ENCODE assay signal across 22 cellular contexts in the genomic region with DNA sequence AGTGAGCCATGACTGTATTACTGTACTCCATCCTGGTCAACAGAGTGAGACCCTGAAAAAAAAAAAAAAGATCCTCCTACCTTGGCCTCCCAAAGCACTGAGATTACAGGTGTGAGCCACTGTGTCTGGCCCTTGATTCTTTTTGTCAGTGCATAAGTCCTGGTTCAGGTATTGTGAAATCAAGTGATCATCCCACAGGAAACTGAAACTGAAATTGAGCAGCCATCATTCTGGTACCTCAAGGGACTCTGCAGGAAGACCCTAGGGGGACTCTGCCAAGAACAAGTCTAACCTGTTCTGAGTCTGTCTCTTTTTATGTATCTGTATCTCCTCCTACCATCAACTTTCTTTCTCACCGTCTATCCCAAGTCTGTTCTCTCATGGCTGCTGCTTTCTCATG. TPM values are rescaled to one million over a fixed set of nuclear protein-coding genes. Genes with fewer than 3 reads are reported as not detected.
DNase-seq lines count a peak whose midpoint lies in the region; ATAC-seq and TF ChIP-seq lines count a peak whose summit lies in the region.
"Had no signal": no experiment of that assay in that cellular context is flagged by ENCODE, and none has a peak within 500 bp of the region (broad histone marks: within the 10 kb centered on the region; RNA-seq: fewer than 3 reads in every experiment).

No MANE protein-coding gene starts in this region.

- POLR2A ChIA-PET in IMR-90 (lab: Charles Lee; ENCODE audit: unreplicated experiment): no interaction called here
- POLR2A ChIA-PET in activated CD8-positive, alpha-beta T cell treated with anti-CD3 and anti-CD28 coated beads, Interleukin-2, amount 10 ng/mL, durations not matched to agents 7 days and 5 days (lab: Charles Lee): interaction anchor here (1.3 to 6.3 kb wide), 2 partner anchors 12 to 15 kb away, joined by 3 to 51 read pairs; a partner anchor contains a TSS

- H2BK5ac ChIP-seq in IMR-90 (ENCODE audit: low read depth, low read length, poor library complexity, severe bottlenecking): no peak overlapping the region

- H2BK20ac ChIP-seq in IMR-90 (ENCODE audit: low read depth, low read length): no peak overlapping the region

- TF ChIP-seq CTCF in natural killer cell (IDR thresholded peaks at IDR 0.05) (no peak), IMR-90 (conservative IDR thresholded peaks at IDR 0.05; ENCODE audit: low read depth, low read length) (no peak)

- peaks cover 16% of the 10 kb centered on the region; the same call in 1 of the 2 replicates for H4K20me1 ChIP-seq in IMR-90 (ENCODE audit: insufficient read depth, low read length)

- peaks cover 2% of the 10 kb centered on the region for H3K4me1 ChIP-seq in IMR-90 (ENCODE audit: control insufficient read depth, insufficient read depth, low read length)

- TF ChIP-seq POLR2A in IMR-90 (IDR thresholded peaks at IDR 0.05; ENCODE audit: low read depth, low read length): no peak

- H4K5ac ChIP-seq in IMR-90 (ENCODE audit: low read depth, low read length): no peak overlapping the region

- peaks cover 7% of the 10 kb centered on the region; the same call in 1 of the 2 replicates for H3K9me1 ChIP-seq in IMR-90 (ENCODE audit: insufficient read depth, low read length)

- peaks cover 11 to 31% of the 10 kb centered on the region in 2 experiments for H3K79me1 ChIP-seq in IMR-90 (ENCODE audit: low read depth in 1 of 2, low read length in 2 of 2)

- CTCF ChIA-PET in IMR-90 (lab: Yijun Ruan, JAX): no interaction called here
- CTCF ChIA-PET in activated CD8-positive, alpha-beta T cell treated with anti-CD3 and anti-CD28 coated beads, Interleukin-2, amount 10 ng/mL, durations not matched to agents 7 days and 5 days (lab: Charles Lee): interaction anchor here (1.8 kb wide), 1 partner anchor 14 kb away, joined by 7 read pairs; a partner anchor contains a TSS

- H3K9ac ChIP-seq in IMR-90 (ENCODE audit: low read depth, low read length): no peak overlapping the region

- H3K27ac Mint-ChIP-seq in natural killer cell treated with Interleukin-12 subunit alpha and Interleukin-12 subunit beta and Interleukin-15 and Interleukin-18, amount 100 ng/mL, for 72 hours: peak overlapping the region; percentile 2 to 45
- H3K27ac Mint-ChIP-seq in natural killer cell: no peak overlapping the region
- peak overlapping the region; percentile 66 for H3K27ac Mint-ChIP-seq in activated CD8-positive, alpha-beta T cell treated with anti-CD3 and anti-CD28 coated beads, Interleukin-2, amount 10 ng/mL, durations not matched to agents 7 days and 5 days
- no peak overlapping the region for H3K27ac Mint-ChIP-seq in stimulated activated naive CD8-positive, alpha-beta T cell treated with anti-CD3 and anti-CD28 coated beads, Interleukin-15, amount 100 ng/mL, for 72 hours

- in situ Hi-C loops in IMR-90 (cut with MboI; ENCODE audit: low sequenced_read_pairs): no loop called here

- intact Hi-C loops in natural killer cell (cut with micrococcal nuclease): no loop called here
- intact Hi-C loops in IMR-90 (cut with micrococcal nuclease): no loop called here
- intact Hi-C loops in cardiac septum (cut with DNase I): no loop called here

- ATAC-seq in natural killer cell treated with Interleukin-12 subunit alpha and Interleukin-12 subunit beta and Interleukin-15 and Interleukin-18, amount 100 ng/mL, for 72 hours: peak in 1 of 2 donors; percentile 43
- ATAC-seq in natural killer cell (no peak), IMR-90 (ENCODE audit: low read depth) (no peak)
- ATAC-seq in activated CD8-positive, alpha-beta T cell treated with anti-CD3 and anti-CD28 coated beads, Interleukin-2, amount 10 ng/mL, durations not matched to agents 7 days and 5 days: no peak
- ATAC-seq in stimulated activated naive CD8-positive, alpha-beta T cell treated with anti-CD3 and anti-CD28 coated beads, Interleukin-15, amount 100 ng/mL, for 72 hours: no peak
- ATAC-seq: pancreas had no signal

- H3K9me3 Mint-ChIP-seq in natural killer cell treated with Interleukin-12 subunit alpha and Interleukin-12 subunit beta and Interleukin-15 and Interleukin-18, amount 100 ng/mL, for 72 hours: no peaks in the 10 kb centered on the region
- no peaks in the 10 kb centered on the region for H3K9me3 Mint-ChIP-seq in natural killer cell
- no peaks in the 10 kb centered on the region for H3K9me3 Mint-ChIP-seq in activated CD8-positive, alpha-beta T cell treated with anti-CD3 and anti-CD28 coated beads, Interleukin-2, amount 10 ng/mL, durations not matched to agents 7 days and 5 days (ENCODE audit: insufficient read depth)
- no peaks in the 10 kb centered on the region for H3K9me3 Mint-ChIP-seq in stimulated activated naive CD8-positive, alpha-beta T cell treated with anti-CD3 and anti-CD28 coated beads, Interleukin-15, amount 100 ng/mL, for 72 hours
- H3K9me3 Mint-ChIP-seq: central memory CD8-positive, alpha-beta T cell had no signal

- no peak overlapping the region for H4K91ac ChIP-seq in IMR-90 (ENCODE audit: insufficient read depth, low read depth, low read length)

- H3K18ac ChIP-seq in IMR-90 (ENCODE audit: low read depth, low read length): no peak overlapping the region

- 93% methylated on average over 1 of the region's 1 CpG; no CpG with 5 or more reads in 1 of the 2 experiments for WGBS in IMR-90 (ENCODE audit: extremely low coverage in 2 of 2, insufficient read length in 1 of 2), 2 experiments

- peaks cover 0 to 3% of the 10 kb centered on the region in 2 donors for H3K27me3 Mint-ChIP-seq in natural killer cell treated with Interleukin-12 subunit alpha and Interleukin-12 subunit beta and Interleukin-15 and Interleukin-18, amount 100 ng/mL, for 72 hours
- peaks cover 0 to 2% of the 10 kb centered on the region in 2 donors for H3K27me3 Mint-ChIP-seq in natural killer cell (ENCODE audit: low read depth in 2 of 2)
- no peaks in the 10 kb centered on the region for H3K27me3 Mint-ChIP-seq in activated CD8-positive, alpha-beta T cell treated with anti-CD3 and anti-CD28 coated beads, Interleukin-2, amount 10 ng/mL, durations not matched to agents 7 days and 5 days (ENCODE audit: low read depth)
- no peaks in the 10 kb centered on the region for H3K27me3 Mint-ChIP-seq in stimulated activated naive CD8-positive, alpha-beta T cell treated with anti-CD3 and anti-CD28 coated beads, Interleukin-15, amount 100 ng/mL, for 72 hours
- H3K27me3 Mint-ChIP-seq: central memory CD8-positive, alpha-beta T cell had no signal

- no peaks in the 10 kb centered on the region for H3K36me3 ChIP-seq in IMR-90 (ENCODE audit: control insufficient read depth, insufficient read depth, low read length)
- H3K36me3 ChIP-seq: pancreas, upper lobe of left lung had no signal

- no peak overlapping the region for H2AFZ ChIP-seq in IMR-90 (replicated peaks; ENCODE audit: low read length, poor library complexity)

- no peak overlapping the region for H3K4ac ChIP-seq in IMR-90 (ENCODE audit: low read depth, low read length)

- peaks cover 5% of the 10 kb centered on the region for H3K36me3 Mint-ChIP-seq in natural killer cell treated with Interleukin-12 subunit alpha and Interleukin-12 subunit beta and Interleukin-15 and Interleukin-18, amount 100 ng/mL, for 72 hours
- H3K36me3 Mint-ChIP-seq in natural killer cell: no peaks in the 10 kb centered on the region
- peaks cover 14% of the 10 kb centered on the region for H3K36me3 Mint-ChIP-seq in activated CD8-positive, alpha-beta T cell treated with anti-CD3 and anti-CD28 coated beads, Interleukin-2, amount 10 ng/mL, durations not matched to agents 7 days and 5 days (ENCODE audit: low read depth)

- H3K23ac ChIP-seq in IMR-90 (ENCODE audit: low read depth, low read length): no peak overlapping the region

- no peak overlapping the region for H3K4me2 ChIP-seq in IMR-90 (ENCODE audit: low read depth, low read length)

- no peak overlapping the region for H3K27ac ChIP-seq in IMR-90 (ENCODE audit: insufficient read depth, low read length)
- H3K27ac ChIP-seq: pancreas, upper lobe of left lung had no signal

- DNase-seq in natural killer cell treated with Interleukin-12 subunit alpha and Interleukin-12 subunit beta and Interleukin-15 and Interleukin-18, amount 100 ng/mL, for 72 hours (ENCODE audit: low spot score): no peak
- no peak for DNase-seq in natural killer cell
- no peak for DNase-seq in IMR-90
- DNase-seq in activated CD8-positive, alpha-beta T cell treated with anti-CD3 and anti-CD28 coated beads, Interleukin-2, amount 10 ng/mL, durations not matched to agents 7 days and 5 days: no peak
- no peak for DNase-seq in stimulated activated naive CD8-positive, alpha-beta T cell treated with anti-CD3 and anti-CD28 coated beads, Interleukin-15, amount 100 ng/mL, for 72 hours
- DNase-seq in activated effector memory CD4-positive, alpha-beta T cell treated with Interleukin-2 at 50 U/mL for 16 hours: no peak
- no peak for DNase-seq in cardiac septum (ENCODE audit: low spot score)
- no peak for DNase-seq in ecto neural progenitor cell (ENCODE audit: low spot score)
- DNase-seq: activated CD4-positive, alpha-beta T cell treated with anti-CD3 and anti-CD28 coated beads, Interleukin-2, amount 50 U/mL, for 48 hours; erythroblast; foreskin melanocyte; hippocampal formation; islet precursor cell; NCI-H1048; NCI-H2081 treated with DMSO at 0.1 percent for 48 hours; NCI-H524; pancreas; stimulated activated CD4-positive, alpha-beta T cell treated with anti-CD3 and anti-CD28 coated beads, Interleukin-1b, Interleukin-23, amount 100 ng/mL, for 48 hours; stimulated activated naive CD4-positive, alpha-beta T cell; upper lobe of left lung had no signal

- H3K27me3 ChIP-seq in IMR-90 (ENCODE audit: control insufficient read depth, insufficient read depth, low read length): no peaks in the 10 kb centered on the region
- H3K27me3 ChIP-seq: pancreas had no signal

- H3K56ac ChIP-seq in IMR-90 (ENCODE audit: extremely low read depth, insufficient read depth, low read length): no peak overlapping the region

- no peak overlapping the region for H2BK120ac ChIP-seq in IMR-90 (ENCODE audit: low read depth, low read length)

- dilution Hi-C loops in IMR-90 (cut with HindIII; ENCODE audit: low sequenced_read_pairs, unreplicated experiment): no loop called here

- no peaks in the 10 kb centered on the region for H3K9me3 ChIP-seq in IMR-90 (ENCODE audit: control insufficient read depth, insufficient read depth, low read length)
- H3K9me3 ChIP-seq: pancreas, upper lobe of left lung had no signal

- H3K4me3 Mint-ChIP-seq in natural killer cell treated with Interleukin-12 subunit alpha and Interleukin-12 subunit beta and Interleukin-15 and Interleukin-18, amount 100 ng/mL, for 72 hours: peak overlapping the region; percentile 87
- H3K4me3 Mint-ChIP-seq in natural killer cell: no peak overlapping the region
- peak overlapping the region; percentile 90 for H3K4me3 Mint-ChIP-seq in activated CD8-positive, alpha-beta T cell treated with anti-CD3 and anti-CD28 coated beads, Interleukin-2, amount 10 ng/mL, durations not matched to agents 7 days and 5 days
- H3K4me3 Mint-ChIP-seq in stimulated activated naive CD8-positive, alpha-beta T cell treated with anti-CD3 and anti-CD28 coated beads, Interleukin-15, amount 100 ng/mL, for 72 hours: peak overlapping the region; percentile 58 to 93

- no peak overlapping the region for H3K4me3 ChIP-seq in IMR-90 (ENCODE audit: insufficient read depth, low read depth, low read length)
- H3K4me3 ChIP-seq: lung, pancreas, upper lobe of left lung had no signal

- H2AK5ac ChIP-seq in IMR-90 (ENCODE audit: low read depth, low read length): no peak overlapping the region

- H2AK9ac ChIP-seq in IMR-90 (replicated peaks; ENCODE audit: low read depth, low read length, poor library complexity): no peak overlapping the region

- H3K4me1 Mint-ChIP-seq in natural killer cell treated with Interleukin-12 subunit alpha and Interleukin-12 subunit beta and Interleukin-15 and Interleukin-18, amount 100 ng/mL, for 72 hours (ENCODE audit: low read depth in 2 of 2): peaks cover 23% of the 10 kb centered on the region in 2 donors
- H3K4me1 Mint-ChIP-seq in natural killer cell: peaks cover 14 to 19% of the 10 kb centered on the region in 2 donors
- H3K4me1 Mint-ChIP-seq in activated CD8-positive, alpha-beta T cell treated with anti-CD3 and anti-CD28 coated beads, Interleukin-2, amount 10 ng/mL, durations not matched to agents 7 days and 5 days (ENCODE audit: low read depth): peaks cover 40% of the 10 kb centered on the region
- peaks cover 34% of the 10 kb centered on the region for H3K4me1 Mint-ChIP-seq in stimulated activated naive CD8-positive, alpha-beta T cell treated with anti-CD3 and anti-CD28 coated beads, Interleukin-15, amount 100 ng/mL, for 72 hours

- no peak for TF ChIP-seq RAD21 in IMR-90 (IDR thresholded peaks at IDR 0.05; ENCODE audit: low read length)

- BruUV-seq in IMR-90 (replicated peaks; lab: Mats Ljungman, UMichigan): no TSS peak

- no peak overlapping the region for H4K8ac ChIP-seq in IMR-90 (ENCODE audit: low read depth in 2 of 2, low read length in 2 of 2)

- H3K14ac ChIP-seq in IMR-90 (replicated peaks; ENCODE audit: low read depth, low read length): no peak overlapping the region

- no peak overlapping the region for H2BK15ac ChIP-seq in IMR-90 (ENCODE audit: low read depth, low read length)

RNA-seq across cellular contexts. Expression of a gene that starts 1.9 kb away (rescaled TPM):
- total RNA-seq in natural killer cell treated with Interleukin-12 subunit alpha and Interleukin-12 subunit beta and Interleukin-15 and Interleukin-18, amount 100 ng/mL, for 72 hours: 10 to 100 TPM; 16.9 to 19.1 TPM
- total RNA-seq in natural killer cell (10 to 100 TPM; 12.9 to 21.0 (median 18.5) TPM), IMR-90 (2012; rRNA removed) (13.1 and 19.4 TPM in 2 replicates), cardiac septum (15.7 TPM)
- 16.9 and 17.1 TPM in 2 replicates for polyA plus RNA-seq in IMR-90 (2012; rRNA removed)
- polyA plus RNA-seq in IMR-90 (2012; cell fraction: cytosol; rRNA removed): 4.5 and 4.8 TPM in 2 replicates
- polyA plus RNA-seq in IMR-90 (2012; cell fraction: nucleus; rRNA removed; ENCODE audit: low replicate concordance): 5.9 and 19.0 TPM in 2 replicates
- 10 to 100 TPM; 19.7 to 21.2 TPM for total RNA-seq in activated CD8-positive, alpha-beta T cell treated with anti-CD3 and anti-CD28 coated beads, Interleukin-2, amount 10 ng/mL, durations not matched to agents 7 days and 5 days

RNA-seq across cellular contexts. Expression of a gene that starts 13.8 kb away (rescaled TPM):
- 100 to 1,000 TPM in 1 of 2 donors, 10 to 100 TPM in 1; 72.7 to 112 TPM for total RNA-seq in natural killer cell treated with Interleukin-12 subunit alpha and Interleukin-12 subunit beta and Interleukin-15 and Interleukin-18, amount 100 ng/mL, for 72 hours
- total RNA-seq in natural killer cell: 10 to 100 TPM; 20.3 to 42.7 (median 24.5) TPM
- 27.1 and 58.6 TPM in 2 replicates for total RNA-seq in IMR-90 (2012; rRNA removed)
- 28.9 and 37.2 TPM in 2 replicates for polyA plus RNA-seq in IMR-90 (2012; rRNA removed)
- polyA plus RNA-seq in IMR-90 (2012; cell fraction: cytosol; rRNA removed): 26.9 and 45.4 TPM in 2 replicates
- 7.3 and 15.4 TPM in 2 replicates for polyA plus RNA-seq in IMR-90 (2012; cell fraction: nucleus; rRNA removed; ENCODE audit: low replicate concordance)
- 10 to 100 TPM; 86.0 to 88.4 TPM for total RNA-seq in activated CD8-positive, alpha-beta T cell treated with anti-CD3 and anti-CD28 coated beads, Interleukin-2, amount 10 ng/mL, durations not matched to agents 7 days and 5 days
- total RNA-seq in cardiac septum: 13.1 TPM

RNA-seq across cellular contexts. Expression of a gene that starts 45.1 kb away (rescaled TPM):
- 10 to 100 TPM; 12.1 to 19.0 TPM for total RNA-seq in natural killer cell treated with Interleukin-12 subunit alpha and Interleukin-12 subunit beta and Interleukin-15 and Interleukin-18, amount 100 ng/mL, for 72 hours
- total RNA-seq in natural killer cell (10 to 100 TPM; 13.2 to 15.4 (median 13.3) TPM), IMR-90 (2012; rRNA removed) (2.3 and 2.5 TPM in 2 replicates), cardiac septum (4.5 TPM)
- polyA plus RNA-seq in IMR-90 (2012; rRNA removed): 4.5 and 4.9 TPM in 2 replicates
- 1.5 and 4.6 TPM in 2 replicates for polyA plus RNA-seq in IMR-90 (2012; cell fraction: cytosol; rRNA removed)
- 2.5 and 9.0 TPM in 2 replicates for polyA plus RNA-seq in IMR-90 (2012; cell fraction: nucleus; rRNA removed; ENCODE audit: low replicate concordance)
- total RNA-seq in activated CD8-positive, alpha-beta T cell treated with anti-CD3 and anti-CD28 coated beads, Interleukin-2, amount 10 ng/mL, durations not matched to agents 7 days and 5 days: 10 to 100 TPM; 11.4 to 12.9 TPM

Comparison
In these comparisons a context has a peak if more than half of its experiments do, and no peak if none do; other contexts are left out.
1. H3K27ac Mint-ChIP-seq: peak in natural killer cell treated with Interleukin-12 subunit alpha and Interleukin-12 subunit beta and Interleukin-15 and Interleukin-18, amount 100 ng/mL, for 72 hours (2 of 2) and activated CD8-positive, alpha-beta T cell treated with anti-CD3 and anti-CD28 coated beads, Interleukin-2, amount 10 ng/mL, durations not matched to agents 7 days and 5 days (single experiment); none in natural killer cell (0 of 2) and stimulated activated naive CD8-positive, alpha-beta T cell treated with anti-CD3 and anti-CD28 coated beads, Interleukin-15, amount 100 ng/mL, for 72 hours (0 of 2).